1 cellular context compared by ENCODE assay signal in the genomic region with DNA sequence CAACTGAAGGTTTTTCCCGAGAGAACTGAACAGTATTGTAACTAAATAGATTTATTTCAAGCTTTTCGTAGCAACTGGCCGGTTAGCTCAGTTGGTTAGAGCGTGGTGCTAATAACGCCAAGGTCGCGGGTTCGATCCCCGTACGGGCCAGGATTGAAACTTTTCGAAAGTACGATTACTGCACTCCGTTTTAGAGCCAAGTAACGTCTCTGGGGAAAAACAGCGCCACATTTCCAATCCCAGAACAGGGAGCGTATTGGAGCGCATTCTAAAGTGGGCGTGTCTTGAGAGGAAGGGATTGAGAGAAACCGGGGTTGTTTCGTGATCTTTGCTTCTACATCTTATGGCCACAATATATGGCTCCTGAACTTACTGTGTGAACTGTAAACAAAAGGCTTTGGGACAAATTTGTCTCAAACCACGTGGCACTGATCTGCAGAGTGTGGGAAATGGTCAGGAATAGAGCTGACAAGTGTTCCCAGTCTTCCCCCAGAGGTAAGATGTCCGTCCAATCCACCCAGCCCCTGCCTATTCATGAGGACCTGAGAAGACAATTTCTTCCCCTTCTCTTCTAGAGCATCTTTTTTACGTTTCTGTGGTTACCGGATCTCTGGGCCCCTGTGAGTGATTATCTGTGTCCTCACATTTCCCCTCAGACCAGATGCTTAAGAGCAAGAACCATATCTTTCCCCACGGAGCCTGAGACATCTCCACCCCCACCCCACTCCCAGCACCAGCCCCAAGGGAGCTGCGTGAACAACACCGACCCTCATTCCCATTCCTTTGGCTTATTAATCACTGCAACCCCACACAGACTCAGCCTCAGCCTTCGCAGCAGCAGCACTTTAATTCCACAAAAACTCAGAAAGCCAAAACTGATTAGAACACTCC.
TF ChIP-seq lines count a peak whose summit lies in the region.

No MANE protein-coding gene starts in this region.

TF ChIP-seq in K562, 482 proteins besides CTCF, POLR2A, EP300 and RAD21 (continued from another document and continues in another):
- no peak for TF ChIP-seq ARID3A (IDR thresholded peaks at IDR 0.05; ENCODE audit: borderline replicate concordance, low read depth, low read length)
- TF ChIP-seq POLR3G (IDR thresholded peaks at IDR 0.05; ENCODE audit: extremely low read depth, insufficient read length, insufficient replicate concordance), result peak; percentile 34
- TF ChIP-seq ZNF561 (CRISPR knock-in tag; conservative IDR thresholded peaks at IDR 0.05), result no peak
- peak; percentile 55; the same call in 1 of the 2 replicates for TF ChIP-seq RB1 (IDR thresholded peaks at IDR 0.05; ENCODE audit: low read depth)
- TF ChIP-seq NR2C2 (CRISPR knock-in tag; IDR thresholded peaks at IDR 0.05), result no peak
- TF ChIP-seq NR2C2 (tag; IDR thresholded peaks at IDR 0.05), result peak; percentile 49; the same call in 1 of the 2 replicates
- no peak for TF ChIP-seq MEIS2 (IDR thresholded peaks at IDR 0.05; ENCODE audit: partially characterized antibody)
- TF ChIP-seq KLF13 (tag; IDR thresholded peaks at IDR 0.05; ENCODE audit: borderline replicate concordance, low read depth), result peak; percentile 94; the same call in 1 of the 2 replicates
- TF ChIP-seq SLC30A9 (CRISPR knock-in tag; IDR thresholded peaks at IDR 0.05), result no peak
- TF ChIP-seq NBN (IDR thresholded peaks at IDR 0.05; ENCODE audit: low read depth), result peak; percentile 49
- TF ChIP-seq, protein P1, sequence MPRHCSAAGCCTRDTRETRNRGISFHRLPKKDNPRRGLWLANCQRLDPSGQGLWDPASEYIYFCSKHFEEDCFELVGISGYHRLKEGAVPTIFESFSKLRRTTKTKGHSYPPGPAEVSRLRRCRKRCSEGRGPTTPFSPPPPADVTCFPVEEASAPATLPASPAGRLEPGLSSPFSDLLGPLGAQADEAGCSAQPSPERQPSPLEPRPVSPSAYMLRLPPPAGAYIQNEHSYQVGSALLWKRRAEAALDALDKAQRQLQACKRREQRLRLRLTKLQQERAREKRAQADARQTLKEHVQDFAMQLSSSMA (CRISPR knock-in tag; IDR thresholded peaks at IDR 0.05), result no peak
- 0 out of 4 replicates have a peak, but pooled peaks of 1 of the 2 experiments have one; percentile 56 for TF ChIP-seq FOXA3 (CRISPR knock-in tag; conservative IDR thresholded peaks at IDR 0.05 in 1 of 2, IDR thresholded peaks at IDR 0.05 in 1 of 2)
- no peak for TF ChIP-seq E4F1 (CRISPR knock-in tag; IDR thresholded peaks at IDR 0.05; ENCODE audit: borderline replicate concordance)
- TF ChIP-seq CBX1 (IDR thresholded peaks at IDR 0.05; ENCODE audit: low read depth), result peak; percentile 17; the same call in 1 of the 2 replicates
- TF ChIP-seq POLR3A (IDR thresholded peaks at IDR 0.05; ENCODE audit: borderline replicate concordance, extremely low read depth, insufficient read depth, insufficient read length), result peak; percentile 79
- TF ChIP-seq MEF2A (IDR thresholded peaks at IDR 0.05; ENCODE audit: control insufficient read depth, low read depth, low read length), result peak; percentile 26; the same call in 1 of the 2 replicates
- TF ChIP-seq RHOXF2B (CRISPR knock-in tag; conservative IDR thresholded peaks at IDR 0.05), result no peak
- TF ChIP-seq, protein P2, sequence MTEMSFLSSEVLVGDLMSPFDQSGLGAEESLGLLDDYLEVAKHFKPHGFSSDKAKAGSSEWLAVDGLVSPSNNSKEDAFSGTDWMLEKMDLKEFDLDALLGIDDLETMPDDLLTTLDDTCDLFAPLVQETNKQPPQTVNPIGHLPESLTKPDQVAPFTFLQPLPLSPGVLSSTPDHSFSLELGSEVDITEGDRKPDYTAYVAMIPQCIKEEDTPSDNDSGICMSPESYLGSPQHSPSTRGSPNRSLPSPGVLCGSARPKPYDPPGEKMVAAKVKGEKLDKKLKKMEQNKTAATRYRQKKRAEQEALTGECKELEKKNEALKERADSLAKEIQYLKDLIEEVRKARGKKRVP (CRISPR knock-in tag; IDR thresholded peaks at IDR 0.05), result no peak
- TF ChIP-seq, protein P3, sequence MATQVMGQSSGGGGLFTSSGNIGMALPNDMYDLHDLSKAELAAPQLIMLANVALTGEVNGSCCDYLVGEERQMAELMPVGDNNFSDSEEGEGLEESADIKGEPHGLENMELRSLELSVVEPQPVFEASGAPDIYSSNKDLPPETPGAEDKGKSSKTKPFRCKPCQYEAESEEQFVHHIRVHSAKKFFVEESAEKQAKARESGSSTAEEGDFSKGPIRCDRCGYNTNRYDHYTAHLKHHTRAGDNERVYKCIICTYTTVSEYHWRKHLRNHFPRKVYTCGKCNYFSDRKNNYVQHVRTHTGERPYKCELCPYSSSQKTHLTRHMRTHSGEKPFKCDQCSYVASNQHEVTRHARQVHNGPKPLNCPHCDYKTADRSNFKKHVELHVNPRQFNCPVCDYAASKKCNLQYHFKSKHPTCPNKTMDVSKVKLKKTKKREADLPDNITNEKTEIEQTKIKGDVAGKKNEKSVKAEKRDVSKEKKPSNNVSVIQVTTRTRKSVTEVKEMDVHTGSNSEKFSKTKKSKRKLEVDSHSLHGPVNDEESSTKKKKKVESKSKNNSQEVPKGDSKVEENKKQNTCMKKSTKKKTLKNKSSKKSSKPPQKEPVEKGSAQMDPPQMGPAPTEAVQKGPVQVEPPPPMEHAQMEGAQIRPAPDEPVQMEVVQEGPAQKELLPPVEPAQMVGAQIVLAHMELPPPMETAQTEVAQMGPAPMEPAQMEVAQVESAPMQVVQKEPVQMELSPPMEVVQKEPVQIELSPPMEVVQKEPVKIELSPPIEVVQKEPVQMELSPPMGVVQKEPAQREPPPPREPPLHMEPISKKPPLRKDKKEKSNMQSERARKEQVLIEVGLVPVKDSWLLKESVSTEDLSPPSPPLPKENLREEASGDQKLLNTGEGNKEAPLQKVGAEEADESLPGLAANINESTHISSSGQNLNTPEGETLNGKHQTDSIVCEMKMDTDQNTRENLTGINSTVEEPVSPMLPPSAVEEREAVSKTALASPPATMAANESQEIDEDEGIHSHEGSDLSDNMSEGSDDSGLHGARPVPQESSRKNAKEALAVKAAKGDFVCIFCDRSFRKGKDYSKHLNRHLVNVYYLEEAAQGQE (CRISPR knock-in tag; IDR thresholded peaks at IDR 0.05; ENCODE audit: low read depth), result no peak
- no peak for TF ChIP-seq ZNF384 (IDR thresholded peaks at IDR 0.05; ENCODE audit: low read depth, low read length)
- TF ChIP-seq RAD51 (IDR thresholded peaks at IDR 0.05; ENCODE audit: borderline replicate concordance, low read depth), result 0 out of 2 replicates have a peak, but pooled peaks have one; percentile 48
- 0 out of 2 replicates have a peak, but pooled peaks have one; percentile 38 for TF ChIP-seq MTA3 (IDR thresholded peaks at IDR 0.05; ENCODE audit: borderline replicate concordance)
- TF ChIP-seq E2F1 (CRISPR knock-in tag; IDR thresholded peaks at IDR 0.05), result 0 out of 2 replicates have a peak, but pooled peaks have one; percentile 68
- peak; percentile 55; the same call in 1 of the 2 replicates for TF ChIP-seq ZBTB33 (CRISPR knock-in tag; IDR thresholded peaks at IDR 0.05)
- TF ChIP-seq ZKSCAN1 (IDR thresholded peaks at IDR 0.05; ENCODE audit: low read depth, low read length), result 0 out of 2 replicates have a peak, but pooled peaks have one; percentile 12
- no peak for TF ChIP-seq PHB (CRISPR knock-in tag; IDR thresholded peaks at IDR 0.05)
- peak in 1 of 2 experiments; percentile 11; a peak in 1 of 4 replicates for TF ChIP-seq RCOR1 (IDR thresholded peaks at IDR 0.05; ENCODE audit: borderline replicate concordance in 1 of 2, low read depth in 2 of 2, low read length in 2 of 2)
- peak; percentile 92 for TF ChIP-seq SP1 (CRISPR knock-in tag; IDR thresholded peaks at IDR 0.05)
- TF ChIP-seq USF1 (CRISPR knock-in tag; IDR thresholded peaks at IDR 0.05), result peak; percentile 72
- TF ChIP-seq ZNF778 (CRISPR knock-in tag; IDR thresholded peaks at IDR 0.05), result no peak
- TF ChIP-seq ZBED1 (IDR thresholded peaks at IDR 0.05), result 0 out of 2 replicates have a peak, but pooled peaks have one; percentile 61
- peak; percentile 15 for TF ChIP-seq HDAC3 (IDR thresholded peaks at IDR 0.05; ENCODE audit: borderline replicate concordance, partially characterized antibody)
- TF ChIP-seq SMARCA4 (IDR thresholded peaks at IDR 0.05), result 0 out of 2 replicates have a peak, but pooled peaks have one; percentile 23
- TF ChIP-seq RNF2 (IDR thresholded peaks at IDR 0.05), result peak; percentile 55; the same call in 1 of the 2 replicates
- TF ChIP-seq, protein P4, sequence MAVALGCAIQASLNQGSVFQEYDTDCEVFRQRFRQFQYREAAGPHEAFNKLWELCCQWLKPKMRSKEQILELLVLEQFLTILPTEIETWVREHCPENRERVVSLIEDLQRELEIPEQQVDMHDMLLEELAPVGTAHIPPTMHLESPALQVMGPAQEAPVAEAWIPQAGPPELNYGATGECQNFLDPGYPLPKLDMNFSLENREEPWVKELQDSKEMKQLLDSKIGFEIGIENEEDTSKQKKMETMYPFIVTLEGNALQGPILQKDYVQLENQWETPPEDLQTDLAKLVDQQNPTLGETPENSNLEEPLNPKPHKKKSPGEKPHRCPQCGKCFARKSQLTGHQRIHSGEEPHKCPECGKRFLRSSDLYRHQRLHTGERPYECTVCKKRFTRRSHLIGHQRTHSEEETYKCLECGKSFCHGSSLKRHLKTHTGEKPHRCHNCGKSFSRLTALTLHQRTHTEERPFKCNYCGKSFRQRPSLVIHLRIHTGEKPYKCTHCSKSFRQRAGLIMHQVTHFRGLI (CRISPR knock-in tag; IDR thresholded peaks at IDR 0.05), result no peak
- no peak for TF ChIP-seq POLR2B (IDR thresholded peaks at IDR 0.05; ENCODE audit: low read depth, partially characterized antibody)
- no peak for TF ChIP-seq ZNF165 (CRISPR knock-in tag; IDR thresholded peaks at IDR 0.05; ENCODE audit: borderline replicate concordance)
- 0 out of 2 replicates have a peak, but pooled peaks have one; percentile 0 for TF ChIP-seq FOXJ2 (tag; IDR thresholded peaks at IDR 0.05)
- peak; percentile 71 for TF ChIP-seq ZNF764 (CRISPR knock-in tag; IDR thresholded peaks at IDR 0.05; ENCODE audit: low read depth)
- TF ChIP-seq POLR2H (tag; IDR thresholded peaks at IDR 0.05; ENCODE audit: low read depth), result peak; percentile 100
- TF ChIP-seq TBP (optimal IDR thresholded peaks at IDR 0.05; ENCODE audit: low read depth, low read length), result peak; percentile 98
- TF ChIP-seq CHD2 (IDR thresholded peaks at IDR 0.05; ENCODE audit: low read depth, low read length), result peak; percentile 40; the same call in 1 of the 2 replicates
